Comparison of ENCODE assay signal across 15 cellular contexts in genomic region chr5:1057485-1057825, GRCh38. TPM values are rescaled to one million over a fixed set of nuclear protein-coding genes. Genes with fewer than 3 reads are reported as not detected.
DNase-seq lines count a peak whose midpoint lies in the region; ATAC-seq, FAIRE-seq and TF ChIP-seq lines count a peak whose summit lies in the region.
"Had no signal": no experiment of that assay in that cellular context is flagged by ENCODE, and none has a peak within 500 bp of the region (broad histone marks: within the 10 kb centered on the region; RNA-seq: fewer than 3 reads in every experiment).

No MANE protein-coding gene starts in this region.

- H3K4me2 ChIP-seq in neuronal stem cell (ENCODE audit: insufficient read depth, low read length, poor library complexity, severe bottlenecking), result no peak overlapping the region

- no peak overlapping the region for H3K27ac ChIP-seq in left ventricle myocardium inferior (replicated peaks)
- no peak overlapping the region for H3K27ac ChIP-seq in neuronal stem cell (replicated peaks; ENCODE audit: low read length)

- H3K4me1 ChIP-seq in left ventricle myocardium inferior (peaks cover 22% of the 10 kb centered on the region), neuronal stem cell (ENCODE audit: control insufficient read depth in 2 of 2, insufficient read depth in 1 of 2, low read depth in 1 of 2, low read length in 2 of 2) (peaks cover 2 to 10% of the 10 kb centered on the region in 2 donors)

- no CpG with 5 or more reads among the region's 22 CpGs for WGBS in neuronal stem cell (ENCODE audit: extremely low coverage in 2 of 2, insufficient read length in 2 of 2, insufficient replicate concordance in 1 of 2), 2 donors

- no peak overlapping the region for H2BK12ac ChIP-seq in neuronal stem cell (ENCODE audit: low read length)

- no peak overlapping the region for H3K4ac ChIP-seq in neuronal stem cell (ENCODE audit: low read length)

- intact Hi-C loops in left ventricle myocardium inferior (cut with micrococcal nuclease) (no loop called here), cardiac septum (cut with DNase I) (no loop called here)

- DNase-seq in left ventricle myocardium inferior, result peak; percentile 15
- no peak for DNase-seq in cardiac septum (ENCODE audit: low spot score)
- peak; percentile 16 for DNase-seq in D721Med (ENCODE audit: insufficient read length, low spot score)
- DNase-seq in H7, result peak; percentile 68
- no peak for DNase-seq in neuronal stem cell (ENCODE audit: low spot score)
- no peak for DNase-seq in NCI-H146 (lab: John Stamatoyannopoulos, UW)
- DNase-seq: C1 segment of cervical spinal cord; Calu3; CD4-positive, alpha-beta T cell; DMS79 had no signal

- H3K27me3 ChIP-seq in left ventricle myocardium inferior (ENCODE audit: low read depth) (no peaks in the 10 kb centered on the region), H7 (ENCODE audit: control insufficient read depth, insufficient read depth, low read length) (no peaks in the 10 kb centered on the region), neuronal stem cell (ENCODE audit: control insufficient read depth in 3 of 3, insufficient read depth in 3 of 3, low read depth in 1 of 3, low read length in 3 of 3) (no peaks in the 10 kb centered on the region)

- H4K91ac ChIP-seq in neuronal stem cell (ENCODE audit: low read depth, low read length, poor library complexity), result no peak overlapping the region

- H3K18ac ChIP-seq in neuronal stem cell (ENCODE audit: low read length), result no peak overlapping the region

- no peak overlapping the region for H2BK120ac ChIP-seq in neuronal stem cell (ENCODE audit: low read depth, low read length)

- no peak for TF ChIP-seq CTCF in left ventricle myocardium inferior (IDR thresholded peaks at IDR 0.05; ENCODE audit: borderline replicate concordance)
- TF ChIP-seq CTCF in D721Med (IDR thresholded peaks at IDR 0.05; ENCODE audit: insufficient read depth, missing control alignments), result no peak

- ATAC-seq in HG03025 (IDR thresholded peaks at IDR 0.05; ENCODE audit: low FRiP score, unreplicated experiment), result no peak
- ATAC-seq: GM12878 had no signal

- peak overlapping the region; percentile 70 for H3K23ac ChIP-seq in neuronal stem cell (ENCODE audit: low read depth, low read length, poor library complexity)

- H3K9ac ChIP-seq in neuronal stem cell (ENCODE audit: low read depth, low read length, poor library complexity), result no peak overlapping the region

- H2AK5ac ChIP-seq in neuronal stem cell (ENCODE audit: low read depth, low read length), result no peak overlapping the region

- no peak overlapping the region for H3K4me3 ChIP-seq in left ventricle myocardium inferior
- no peak overlapping the region for H3K4me3 ChIP-seq in H7 (ENCODE audit: insufficient read depth, low read depth, low read length)
- H3K4me3 ChIP-seq in neuronal stem cell (ENCODE audit: low read length in 2 of 2), result no peak overlapping the region
- H3K4me3 ChIP-seq: GM12878 had no signal

- no peak overlapping the region for H2BK15ac ChIP-seq in neuronal stem cell (ENCODE audit: low read length)

- peak overlapping the region; percentile 82 for H2BK5ac ChIP-seq in neuronal stem cell (ENCODE audit: low read length)

- H3K9me3 ChIP-seq in left ventricle myocardium inferior (replicated peaks), result no peaks in the 10 kb centered on the region
- H3K9me3 ChIP-seq in neuronal stem cell (replicated peaks in 1 of 2; ENCODE audit: control insufficient read depth in 2 of 2, insufficient read depth in 1 of 2, low read depth in 1 of 2, low read length in 2 of 2), result peaks cover 0 to 3% of the 10 kb centered on the region in 2 donors

- H3K79me1 ChIP-seq in neuronal stem cell (ENCODE audit: low read depth, low read length), result peaks cover 8% of the 10 kb centered on the region

- no peak for FAIRE-seq in D721Med (lab: Jason Lieb, UNC)
- FAIRE-seq: A204.1, GM12878, GM18507, H54 had no signal

- no peak overlapping the region for H3K14ac ChIP-seq in neuronal stem cell (ENCODE audit: low read length)

- no peak overlapping the region for H2AFZ ChIP-seq in neuronal stem cell (ENCODE audit: low read length)

- H3K36me3 ChIP-seq in left ventricle myocardium inferior, result peaks cover 94% of the 10 kb centered on the region
- peaks cover 1% of the 10 kb centered on the region; the same call in 1 of the 2 replicates for H3K36me3 ChIP-seq in H7 (replicated peaks; ENCODE audit: control insufficient read depth, insufficient read depth, low read length)
- H3K36me3 ChIP-seq in neuronal stem cell (replicated peaks in 1 of 2; ENCODE audit: control insufficient read depth in 2 of 2, insufficient read depth in 2 of 2, low read length in 2 of 2), result peaks cover 41 to 78% of the 10 kb centered on the region in 2 donors

- H4K8ac ChIP-seq in neuronal stem cell (ENCODE audit: low read depth, low read length), result no peak overlapping the region

RNA-seq across cellular contexts. Expression of gene NKD2, which starts 48.9 kb away (rescaled TPM):
- total RNA-seq in left ventricle myocardium inferior (3.7 TPM), cardiac septum (3.6 TPM)
- total RNA-seq in H7 (2014; rRNA removed; shearing (Covaris generic)), result 4.9 and 5.7 TPM in 2 replicates
- polyA plus RNA-seq in neuronal stem cell (2013, experiment 1 of 2), result 11.1 TPM
- polyA plus RNA-seq in neuronal stem cell (2013, experiment 2 of 2), result 11.1 TPM

RNA-seq across cellular contexts. Expression of gene SLC12A7, which starts 54.4 kb away (rescaled TPM):
- total RNA-seq in left ventricle myocardium inferior, result 140 TPM
- total RNA-seq in cardiac septum, result 127 TPM
- 17.7 and 19.8 TPM in 2 replicates for total RNA-seq in H7 (2014; rRNA removed; shearing (Covaris generic))
- 25.7 TPM for polyA plus RNA-seq in neuronal stem cell (2013, experiment 1 of 2)
- polyA plus RNA-seq in neuronal stem cell (2013, experiment 2 of 2), result 25.0 TPM

Comparison
In these comparisons a context has a peak if more than half of its experiments do, and no peak if none do; other contexts are left out.
1. DNase-seq: peak in left ventricle myocardium inferior (single experiment), D721Med (single experiment) and H7 (single experiment); none in cardiac septum (single experiment), neuronal stem cell (single experiment) and NCI-H146 (single experiment).